Comparison of ENCODE assay signal across 17 cellular contexts in the genomic region with DNA sequence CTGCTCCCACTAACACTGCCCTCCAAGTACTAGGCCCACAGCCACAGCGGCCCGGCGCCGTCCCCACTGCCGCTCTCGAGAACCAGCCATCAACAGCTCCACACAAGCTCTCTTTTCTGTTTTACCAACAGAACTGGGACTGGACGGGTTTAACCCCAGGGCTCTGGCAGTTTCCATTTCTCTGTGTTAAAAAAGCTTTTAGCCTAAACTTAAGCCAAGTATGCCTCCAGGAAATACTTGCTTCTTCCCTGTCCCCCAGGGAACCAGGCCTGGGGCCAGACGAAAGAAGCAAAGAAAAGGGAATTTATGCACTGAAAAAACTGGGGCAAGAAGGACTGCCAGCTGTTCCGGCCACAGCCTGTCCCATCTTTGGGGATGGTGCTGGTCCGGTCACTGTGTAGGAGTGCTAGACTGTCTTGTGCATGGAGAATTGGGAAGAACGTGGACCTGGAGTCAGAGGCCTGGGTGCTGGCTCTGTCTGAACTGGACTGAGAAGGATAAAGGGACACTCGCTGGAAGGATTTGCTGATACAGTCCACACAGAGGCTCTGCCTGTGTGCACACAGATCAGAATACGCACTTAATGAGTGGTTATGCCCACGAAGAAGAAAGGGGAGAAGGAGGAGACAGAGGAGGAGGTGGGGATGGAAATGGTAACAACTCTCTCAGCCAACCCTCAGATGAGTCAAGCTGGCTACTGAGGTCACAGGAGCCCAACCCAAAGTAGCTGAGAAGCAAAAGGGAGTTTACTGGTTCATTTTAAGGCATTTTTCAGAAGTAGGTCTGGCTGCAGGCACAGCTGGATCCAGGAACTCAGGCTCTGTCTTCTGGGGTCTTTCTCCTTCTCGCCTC.
DNase-seq lines count a peak whose midpoint lies in the region; ATAC-seq and TF ChIP-seq lines count a peak whose summit lies in the region.
"Had no signal": no experiment of that assay in that cellular context is flagged by ENCODE, and none has a peak within 500 bp of the region (broad histone marks: within the 10 kb centered on the region; RNA-seq: fewer than 3 reads in every experiment).

No MANE protein-coding gene starts in this region.

- no peak overlapping the region for H2BK120ac ChIP-seq in mesenchymal stem cell (ENCODE audit: low read depth, low read length)

- H2AFZ ChIP-seq in mesenchymal stem cell (ENCODE audit: low read depth, low read length): no peak overlapping the region

- no peak for TF ChIP-seq POLR2A in esophagus squamous epithelium (IDR thresholded peaks at IDR 0.05)

- H2BK5ac ChIP-seq in mesenchymal stem cell (ENCODE audit: low read depth, low read length, poor library complexity, severe bottlenecking): no peak overlapping the region

- TF ChIP-seq CTCF in esophagus squamous epithelium (IDR thresholded peaks at IDR 0.05): no peak

- H4K8ac ChIP-seq in mesenchymal stem cell (ENCODE audit: low read length): no peak overlapping the region

- H3K18ac ChIP-seq in mesenchymal stem cell (ENCODE audit: low read depth in 1 of 2, low read length in 2 of 2): no peak overlapping the region

- H3K9ac ChIP-seq in mesenchymal stem cell (ENCODE audit: low read length): peak overlapping the region; percentile 25

- no peak overlapping the region for H2BK12ac ChIP-seq in mesenchymal stem cell (ENCODE audit: low read length in 2 of 2)

- ATAC-seq in HG03342 (IDR thresholded peaks at IDR 0.05; ENCODE audit: unreplicated experiment): no peak
- ATAC-seq: activated naive CD8-positive, alpha-beta T cell treated with anti-CD3 and anti-CD28 coated beads, Interleukin-2, amount 50 U/mL, for 24 hours had no signal

- H3K4me3 ChIP-seq in esophagus squamous epithelium: no peak overlapping the region
- H3K4me3 ChIP-seq in mesenchymal stem cell (ENCODE audit: insufficient read depth in 1 of 2, low read depth in 1 of 2, low read length in 2 of 2): peak overlapping the region in 1 of 2 experiments; percentile 12
- H3K4me3 ChIP-seq: dorsolateral prefrontal cortex had no signal

- intact Hi-C loops in esophagus squamous epithelium (cut with DNase I): no loop called here

- H3K14ac ChIP-seq in mesenchymal stem cell (ENCODE audit: low read length in 2 of 2): no peak overlapping the region

- no peak overlapping the region for H2AK5ac ChIP-seq in mesenchymal stem cell (ENCODE audit: low read length, severe bottlenecking)

- H3K27me3 ChIP-seq in esophagus squamous epithelium (peaks cover 0 to 8% (median 0%) of the 10 kb centered on the region in 4 donors), mesenchymal stem cell (ENCODE audit: control insufficient read depth in 1 of 2, insufficient read depth in 1 of 2, low read length in 2 of 2) (peaks cover 0 to 43% of the 10 kb centered on the region in 2 experiments)

- H2BK15ac ChIP-seq in mesenchymal stem cell (ENCODE audit: low read depth, poor library complexity, severe bottlenecking): no peak overlapping the region

- H3K79me1 ChIP-seq in mesenchymal stem cell (replicated peaks; ENCODE audit: low read length, poor library complexity, severe bottlenecking): no peaks in the 10 kb centered on the region

- H4K91ac ChIP-seq in mesenchymal stem cell (ENCODE audit: low read length): no peak overlapping the region

- no peak overlapping the region for H3K4ac ChIP-seq in mesenchymal stem cell (ENCODE audit: low read depth in 1 of 2, low read length in 2 of 2)

- no peak overlapping the region for H3K23ac ChIP-seq in mesenchymal stem cell (ENCODE audit: low read length in 2 of 2)

- peaks cover 0 to 25% (median 0%) of the 10 kb centered on the region in 3 donors for H3K4me1 ChIP-seq in esophagus squamous epithelium
- H3K4me1 ChIP-seq in mesenchymal stem cell (ENCODE audit: control insufficient read depth, insufficient read depth, low read depth, low read length): no peaks in the 10 kb centered on the region

- peak overlapping the region in 3 of 4 donors; percentile 5 to 25 (median 7) for H3K27ac ChIP-seq in esophagus squamous epithelium
- H3K27ac ChIP-seq in mesenchymal stem cell (ENCODE audit: low read length, poor library complexity, severe bottlenecking): no peak overlapping the region
- H3K27ac ChIP-seq in temporal lobe (ENCODE audit: low read depth, low read length): peak overlapping the region; percentile 38
- H3K27ac ChIP-seq: C4-2B had no signal

- DNase-seq in LHCN-M2 (ENCODE audit: low read depth) (peak; percentile 2), esophagus squamous epithelium (lab: John Stamatoyannopoulos, UW) (no peak), mesenchymal stem cell (no peak), dedifferentiated amniotic fluid mesenchymal stem cell (ENCODE audit: extremely low spot score) (no peak), NOMO-1 treated with dmso at 0.1 percent for 144 hours (lab: John Stamatoyannopoulos, UW; ENCODE audit: unreplicated experiment) (no peak), SKM-1 (lab: John Stamatoyannopoulos, UW; ENCODE audit: unreplicated experiment) (no peak)
- DNase-seq: activated CD4-positive, alpha-beta T cell treated with anti-CD3 and anti-CD28 coated beads, Interleukin-2, amount 10 ng/mL, durations not matched to agents 7 days and 5 days; activated naive CD8-positive, alpha-beta T cell treated with anti-CD3 and anti-CD28 coated beads, Interleukin-2, amount 50 U/mL, for 24 hours; activated T-cell treated with anti-CD3 and anti-CD28 coated beads, Interleukin-2, amount 50 U/mL, for 24 hours; EL; MM.1S; NK-92 treated with Interleukin-12 subunit alpha and Interleukin-12 subunit beta, amount 100 ng/mL, for 24 hours; SHP77 treated with DMSO at 0.1 percent for 48 hours had no signal

- no peak overlapping the region for H3K4me2 ChIP-seq in mesenchymal stem cell (ENCODE audit: low read length, poor library complexity, severe bottlenecking)

- no peaks in the 10 kb centered on the region for H3K9me3 ChIP-seq in esophagus squamous epithelium
- no peaks in the 10 kb centered on the region for H3K9me3 ChIP-seq in mesenchymal stem cell (ENCODE audit: control insufficient read depth, low read length)

- WGBS in esophagus squamous epithelium, 2 donors: 73 to 76% methylated on average over 15 of the region's 15 CpGs
- 70% methylated on average over 15 of the region's 15 CpGs for whole genome bisulfite sequencing in mesenchymal stem cell

- H3K36me3 ChIP-seq in esophagus squamous epithelium (no peaks in the 10 kb centered on the region), mesenchymal stem cell (ENCODE audit: control insufficient read depth in 1 of 2, insufficient read depth in 2 of 2, low read depth in 1 of 2, low read length in 2 of 2) (no peaks in the 10 kb centered on the region)
